Comparison of ENCODE assay signal across 22 cellular contexts in genomic region chr3:168858327-168858726, GRCh38.
"Had no signal": no experiment of that assay in that cellular context is flagged by ENCODE, and none has a peak within 500 bp of the region (broad histone marks: within the 10 kb centered on the region; RNA-seq: fewer than 3 reads in every experiment).

No MANE protein-coding gene starts in this region.

- H2AFZ ChIP-seq: neural progenitor cell had no signal

- H3K9me3 ChIP-seq: gastrocnemius medialis, left ventricle myocardium inferior, lower lobe of right lung, ovary, testis, upper lobe of right lung, vagina had no signal

- H3K9ac ChIP-seq: neural progenitor cell had no signal

- H3K4me2 ChIP-seq: neural progenitor cell, smooth muscle cell had no signal

- FAIRE-seq: endothelial cell of umbilical vein, keratinocyte had no signal

- DNase-seq: effector CD4-positive, alpha-beta T cell; endodermal cell; gastrocnemius medialis; heart right ventricle; immature natural killer cell; left ventricle myocardium inferior; lower lobe of right lung; nucleus accumbens; ovary; right cardiac atrium; stimulated activated CD4-positive, alpha-beta T cell treated with anti-CD3 and anti-CD28 coated beads, Interleukin-2, amount 100 ng/mL, for 48 hours; stimulated activated naive CD8-positive, alpha-beta T cell treated with anti-CD3 and anti-CD28 coated beads, Interleukin-15, Interleukin-2, amounts not matched to agents 100 U/mL and 50 U/mL, for 24 hours; testis; upper lobe of right lung had no signal

- H3K4me3 ChIP-seq: coronary artery, gastrocnemius medialis, heart right ventricle, left ventricle myocardium inferior, lower lobe of right lung, neural progenitor cell, ovary, smooth muscle cell, testis, tibial nerve, upper lobe of right lung, vagina had no signal

- H3K27me3 ChIP-seq: gastrocnemius medialis, heart right ventricle, neural progenitor cell, ovary, testis, tibial nerve, upper lobe of right lung, vagina had no signal

- ATAC-seq: gastrocnemius medialis; heart right ventricle; lower lobe of right lung; natural killer cell treated with Interleukin-12 subunit alpha and Interleukin-12 subunit beta and Interleukin-15 and Interleukin-18, amount 100 ng/mL, for 72 hours; right cardiac atrium; stimulated activated naive CD8-positive, alpha-beta T cell treated with anti-CD3 and anti-CD28 coated beads, Interleukin-15, Interleukin-2, amounts not matched to agents 100 U/mL and 50 U/mL, for 24 hours; upper lobe of right lung had no signal

- H3K4me1 ChIP-seq: gastrocnemius medialis, heart right ventricle, left ventricle myocardium inferior, lower lobe of right lung, neural progenitor cell, testis, tibial nerve, upper lobe of right lung, vagina had no signal

- H3K36me3 ChIP-seq: gastrocnemius medialis, heart right ventricle, left ventricle myocardium inferior, lower lobe of right lung, neural progenitor cell, ovary, tibial nerve, upper lobe of right lung, vagina had no signal

- H3K27ac ChIP-seq: coronary artery, gastrocnemius medialis, heart right ventricle, left ventricle myocardium inferior, lower lobe of right lung, neural progenitor cell, ovary, testis, tibial nerve, upper lobe of right lung, vagina had no signal
